18 cellular contexts compared by ENCODE assay signal in genomic region chr9:107600060-107600573, GRCh38.
DNase-seq lines count a peak whose midpoint lies in the region; ATAC-seq and TF ChIP-seq lines count a peak whose summit lies in the region.
"Had no signal": no experiment of that assay in that cellular context is flagged by ENCODE, and none has a peak within 500 bp of the region (broad histone marks: within the 10 kb centered on the region; RNA-seq: fewer than 3 reads in every experiment).

No MANE protein-coding gene starts in this region.

- H3K27ac ChIP-seq in spleen: peak overlapping the region in 6 of 8 donors; percentile 56 to 76 (median 65)

- no peak for TF ChIP-seq POLR2A in spleen (IDR thresholded peaks at IDR 0.05)

- H3K36me3 ChIP-seq in spleen: no peaks in the 10 kb centered on the region

- ATAC-seq in HG03460 (IDR thresholded peaks at IDR 0.05; ENCODE audit: unreplicated experiment): no peak
- ATAC-seq in GM21390 (IDR thresholded peaks at IDR 0.05; ENCODE audit: unreplicated experiment): no peak
- ATAC-seq: K562 had no signal

- intact Hi-C loops in spleen (cut with DNase I; ENCODE audit: low total_unique reads): no loop called here

- peaks cover 0 to 3% (median 0%) of the 10 kb centered on the region in 6 donors for H3K4me1 ChIP-seq in spleen

- 59 to 79% (median 66%) methylated on average over 3 of the region's 3 CpGs for WGBS in spleen, 5 donors

- TF ChIP-seq CTCF in fibroblast of the aortic adventitia (IDR thresholded peaks at IDR 0.05; ENCODE audit: insufficient read depth, low read length) (no peak), spleen (IDR thresholded peaks at IDR 0.05 in 8 of 11, conservative IDR thresholded peaks at IDR 0.05 in 3 of 11) (no peak)

- H3K27me3 ChIP-seq in spleen (replicated peaks in 1 of 7): no peaks in the 10 kb centered on the region

- peak; percentile 54 for DNase-seq in NCI-H69 (lab: John Stamatoyannopoulos, UW)
- DNase-seq in fibroblast of the aortic adventitia (ENCODE audit: low read depth): peak; percentile 81
- DNase-seq in lung microvascular endothelial cell (ENCODE audit: low read depth in 2 of 2): peak; percentile 36 to 63
- no peak for DNase-seq in spleen
- DNase-seq in HuH-7 (ENCODE audit: low spot score): no peak
- DNase-seq in activated CD4-positive, alpha-beta T cell treated with anti-CD3 and anti-CD28 coated beads, Interleukin-2, amount 50 U/mL, for 1 hour: no peak
- DNase-seq: activated CD4-positive, alpha-beta T cell treated with anti-CD3 and anti-CD28 coated beads for 1 hour; activated CD8-positive, alpha-beta memory T cell treated with anti-CD3 and anti-CD28 coated beads, Interleukin-2, amount 50 U/mL, for 4 hours; activated naive CD4-positive, alpha-beta T cell; Calu3; effector CD4-positive, alpha-beta T cell; NCI-H1105 treated with DMSO at 0.1 percent for 48 hours; NCI-H2227 treated with DMSO at 0.1 percent for 48 hours; SIG-M5; stimulated activated naive CD4-positive, alpha-beta T cell treated with Interleukin-2 at 50 U/mL for 16 hours had no signal

- H3K9me3 ChIP-seq in spleen: no peaks in the 10 kb centered on the region

- H3K4me3 ChIP-seq in fibroblast of the aortic adventitia (ENCODE audit: low read depth, low read length) (no peak overlapping the region), spleen (no peak overlapping the region)
- H3K4me3 ChIP-seq: K562 had no signal

Comparison
In these comparisons a context has a peak if more than half of its experiments do, and no peak if none do; other contexts are left out.
1. DNase-seq: peak in NCI-H69 (single experiment), fibroblast of the aortic adventitia (single experiment) and lung microvascular endothelial cell (2 of 2); none in spleen (single experiment), HuH-7 (single experiment) and activated CD4-positive, alpha-beta T cell treated with anti-CD3 and anti-CD28 coated beads, Interleukin-2, amount 50 U/mL, for 1 hour (single experiment).